1 cellular context compared by ENCODE assay signal in the genomic region with DNA sequence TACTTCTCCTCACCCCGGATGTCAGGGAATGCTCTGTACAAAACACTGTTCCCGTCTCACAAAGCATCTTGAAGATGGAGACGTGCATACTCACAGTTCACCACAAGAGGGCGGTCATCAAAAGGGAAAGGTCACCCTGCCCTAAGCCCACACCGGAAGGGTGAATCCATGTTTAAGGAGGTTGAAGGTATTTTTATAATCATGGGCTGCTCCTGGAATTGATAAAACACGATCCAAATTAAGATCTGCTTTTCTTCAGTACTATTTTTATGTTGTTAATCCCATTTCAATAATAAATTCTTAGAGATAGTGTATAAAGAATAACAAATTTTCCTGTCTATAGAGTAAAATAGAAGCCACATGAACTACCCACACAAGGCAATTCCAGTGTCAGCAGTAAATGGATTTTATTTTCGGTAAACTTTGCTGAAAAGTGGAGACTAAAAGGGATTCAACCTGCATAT.
TF ChIP-seq lines count a peak whose summit lies in the region.

No MANE protein-coding gene starts in this region.

TF ChIP-seq in HEK293, 187 proteins besides CTCF, POLR2A, EP300 and RAD21 (continued from another document):
- TF ChIP-seq ZNF2 (tag by site-specific recombination; IDR thresholded peaks at IDR 0.05) (peak; percentile 79), ZNF654 (tag by site-specific recombination; IDR thresholded peaks at IDR 0.05; ENCODE audit: low read depth) (peak; percentile 97), ZNF660 (tag by site-specific recombination; IDR thresholded peaks at IDR 0.05) (peak; percentile 59; the same call in 1 of the 2 replicates), ZNF423 (tag by site-specific recombination; IDR thresholded peaks at IDR 0.05) (no peak)
- TF ChIP-seq, protein P1, sequence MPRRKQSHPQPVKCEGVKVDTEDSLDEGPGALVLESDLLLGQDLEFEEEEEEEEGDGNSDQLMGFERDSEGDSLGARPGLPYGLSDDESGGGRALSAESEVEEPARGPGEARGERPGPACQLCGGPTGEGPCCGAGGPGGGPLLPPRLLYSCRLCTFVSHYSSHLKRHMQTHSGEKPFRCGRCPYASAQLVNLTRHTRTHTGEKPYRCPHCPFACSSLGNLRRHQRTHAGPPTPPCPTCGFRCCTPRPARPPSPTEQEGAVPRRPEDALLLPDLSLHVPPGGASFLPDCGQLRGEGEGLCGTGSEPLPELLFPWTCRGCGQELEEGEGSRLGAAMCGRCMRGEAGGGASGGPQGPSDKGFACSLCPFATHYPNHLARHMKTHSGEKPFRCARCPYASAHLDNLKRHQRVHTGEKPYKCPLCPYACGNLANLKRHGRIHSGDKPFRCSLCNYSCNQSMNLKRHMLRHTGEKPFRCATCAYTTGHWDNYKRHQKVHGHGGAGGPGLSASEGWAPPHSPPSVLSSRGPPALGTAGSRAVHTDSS (tag by site-specific recombination; IDR thresholded peaks at IDR 0.05): no peak
- TF ChIP-seq, protein P2, sequence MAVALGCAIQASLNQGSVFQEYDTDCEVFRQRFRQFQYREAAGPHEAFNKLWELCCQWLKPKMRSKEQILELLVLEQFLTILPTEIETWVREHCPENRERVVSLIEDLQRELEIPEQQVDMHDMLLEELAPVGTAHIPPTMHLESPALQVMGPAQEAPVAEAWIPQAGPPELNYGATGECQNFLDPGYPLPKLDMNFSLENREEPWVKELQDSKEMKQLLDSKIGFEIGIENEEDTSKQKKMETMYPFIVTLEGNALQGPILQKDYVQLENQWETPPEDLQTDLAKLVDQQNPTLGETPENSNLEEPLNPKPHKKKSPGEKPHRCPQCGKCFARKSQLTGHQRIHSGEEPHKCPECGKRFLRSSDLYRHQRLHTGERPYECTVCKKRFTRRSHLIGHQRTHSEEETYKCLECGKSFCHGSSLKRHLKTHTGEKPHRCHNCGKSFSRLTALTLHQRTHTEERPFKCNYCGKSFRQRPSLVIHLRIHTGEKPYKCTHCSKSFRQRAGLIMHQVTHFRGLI (tag by site-specific recombination; IDR thresholded peaks at IDR 0.05): peak; percentile 48; the same call in 1 of the 2 replicates
- TF ChIP-seq, protein P3, sequence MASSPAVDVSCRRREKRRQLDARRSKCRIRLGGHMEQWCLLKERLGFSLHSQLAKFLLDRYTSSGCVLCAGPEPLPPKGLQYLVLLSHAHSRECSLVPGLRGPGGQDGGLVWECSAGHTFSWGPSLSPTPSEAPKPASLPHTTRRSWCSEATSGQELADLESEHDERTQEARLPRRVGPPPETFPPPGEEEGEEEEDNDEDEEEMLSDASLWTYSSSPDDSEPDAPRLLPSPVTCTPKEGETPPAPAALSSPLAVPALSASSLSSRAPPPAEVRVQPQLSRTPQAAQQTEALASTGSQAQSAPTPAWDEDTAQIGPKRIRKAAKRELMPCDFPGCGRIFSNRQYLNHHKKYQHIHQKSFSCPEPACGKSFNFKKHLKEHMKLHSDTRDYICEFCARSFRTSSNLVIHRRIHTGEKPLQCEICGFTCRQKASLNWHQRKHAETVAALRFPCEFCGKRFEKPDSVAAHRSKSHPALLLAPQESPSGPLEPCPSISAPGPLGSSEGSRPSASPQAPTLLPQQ (tag by site-specific recombination; IDR thresholded peaks at IDR 0.05): peak; percentile 25; the same call in 1 of the 2 replicates
